17 cellular contexts compared by ENCODE assay signal in genomic region chr6:110890288-110890687, GRCh38.
"Had no signal": no experiment of that assay in that cellular context is flagged by ENCODE, and none has a peak within 500 bp of the region (broad histone marks: within the 10 kb centered on the region; RNA-seq: fewer than 3 reads in every experiment).

No MANE protein-coding gene starts in this region.

- H3K27me3 Mint-ChIP-seq: naive thymus-derived CD4-positive, alpha-beta T cell had no signal

- H3K9me3 Mint-ChIP-seq: naive thymus-derived CD4-positive, alpha-beta T cell had no signal

- H3K4me3 Mint-ChIP-seq: naive thymus-derived CD4-positive, alpha-beta T cell; nephron progenitor cell had no signal

- H3K4me1 Mint-ChIP-seq: nephron progenitor cell had no signal

- DNase-seq: effector CD8-positive, alpha-beta T cell; foreskin melanocyte; head of caudate nucleus; hippocampal formation; kidney glomerular epithelial cell; mammary epithelial cell; naive thymus-derived CD4-positive, alpha-beta T cell; nephron progenitor cell; posterior cingulate gyrus; small intestine; stimulated activated CD4-positive, alpha-beta T cell treated with anti-CD3 and anti-CD28 coated beads, Interleukin-12 subunit alpha, Interleukin-12 subunit beta, amount 100 ng/mL, for 4 hours; stimulated activated naive CD4-positive, alpha-beta T cell treated with Interleukin-2 at 50 U/mL for 16 hours; tibial artery; upper lobe of right lung had no signal

- H3K27ac ChIP-seq: coronary artery, right atrium auricular region, tibial artery, upper lobe of right lung, vagina had no signal

- ATAC-seq: naive thymus-derived CD4-positive, alpha-beta T cell; upper lobe of right lung had no signal

- H3K4me3 ChIP-seq: coronary artery, right atrium auricular region, tibial artery, upper lobe of right lung, vagina had no signal
